Comparison of ENCODE assay signal across 1 cellular context in the genomic region with DNA sequence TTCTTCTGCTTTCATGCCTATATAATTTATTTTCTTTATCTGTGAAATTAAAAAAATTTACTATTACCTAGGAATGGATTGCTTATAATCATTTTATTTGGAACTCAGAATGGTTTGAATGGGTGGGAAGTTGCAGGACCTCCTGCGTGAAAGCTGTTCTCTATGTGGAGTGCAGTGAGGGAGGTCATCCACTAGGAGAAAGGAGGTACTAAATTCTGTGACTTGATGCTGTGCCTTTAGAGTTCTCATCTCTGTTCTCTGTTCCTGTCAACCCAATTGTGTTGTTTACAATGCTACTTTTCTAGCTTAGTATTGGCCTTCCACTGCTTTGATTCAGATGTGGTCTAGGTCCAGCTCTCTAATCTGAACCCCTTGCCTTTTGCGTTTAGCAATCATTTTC.
TF ChIP-seq lines count a peak whose summit lies in the region.

No MANE protein-coding gene starts in this region.

TF ChIP-seq in GM23338, 12 proteins besides CTCF, POLR2A, EP300 and RAD21 (continued from another document):
- TF ChIP-seq, protein P1, sequence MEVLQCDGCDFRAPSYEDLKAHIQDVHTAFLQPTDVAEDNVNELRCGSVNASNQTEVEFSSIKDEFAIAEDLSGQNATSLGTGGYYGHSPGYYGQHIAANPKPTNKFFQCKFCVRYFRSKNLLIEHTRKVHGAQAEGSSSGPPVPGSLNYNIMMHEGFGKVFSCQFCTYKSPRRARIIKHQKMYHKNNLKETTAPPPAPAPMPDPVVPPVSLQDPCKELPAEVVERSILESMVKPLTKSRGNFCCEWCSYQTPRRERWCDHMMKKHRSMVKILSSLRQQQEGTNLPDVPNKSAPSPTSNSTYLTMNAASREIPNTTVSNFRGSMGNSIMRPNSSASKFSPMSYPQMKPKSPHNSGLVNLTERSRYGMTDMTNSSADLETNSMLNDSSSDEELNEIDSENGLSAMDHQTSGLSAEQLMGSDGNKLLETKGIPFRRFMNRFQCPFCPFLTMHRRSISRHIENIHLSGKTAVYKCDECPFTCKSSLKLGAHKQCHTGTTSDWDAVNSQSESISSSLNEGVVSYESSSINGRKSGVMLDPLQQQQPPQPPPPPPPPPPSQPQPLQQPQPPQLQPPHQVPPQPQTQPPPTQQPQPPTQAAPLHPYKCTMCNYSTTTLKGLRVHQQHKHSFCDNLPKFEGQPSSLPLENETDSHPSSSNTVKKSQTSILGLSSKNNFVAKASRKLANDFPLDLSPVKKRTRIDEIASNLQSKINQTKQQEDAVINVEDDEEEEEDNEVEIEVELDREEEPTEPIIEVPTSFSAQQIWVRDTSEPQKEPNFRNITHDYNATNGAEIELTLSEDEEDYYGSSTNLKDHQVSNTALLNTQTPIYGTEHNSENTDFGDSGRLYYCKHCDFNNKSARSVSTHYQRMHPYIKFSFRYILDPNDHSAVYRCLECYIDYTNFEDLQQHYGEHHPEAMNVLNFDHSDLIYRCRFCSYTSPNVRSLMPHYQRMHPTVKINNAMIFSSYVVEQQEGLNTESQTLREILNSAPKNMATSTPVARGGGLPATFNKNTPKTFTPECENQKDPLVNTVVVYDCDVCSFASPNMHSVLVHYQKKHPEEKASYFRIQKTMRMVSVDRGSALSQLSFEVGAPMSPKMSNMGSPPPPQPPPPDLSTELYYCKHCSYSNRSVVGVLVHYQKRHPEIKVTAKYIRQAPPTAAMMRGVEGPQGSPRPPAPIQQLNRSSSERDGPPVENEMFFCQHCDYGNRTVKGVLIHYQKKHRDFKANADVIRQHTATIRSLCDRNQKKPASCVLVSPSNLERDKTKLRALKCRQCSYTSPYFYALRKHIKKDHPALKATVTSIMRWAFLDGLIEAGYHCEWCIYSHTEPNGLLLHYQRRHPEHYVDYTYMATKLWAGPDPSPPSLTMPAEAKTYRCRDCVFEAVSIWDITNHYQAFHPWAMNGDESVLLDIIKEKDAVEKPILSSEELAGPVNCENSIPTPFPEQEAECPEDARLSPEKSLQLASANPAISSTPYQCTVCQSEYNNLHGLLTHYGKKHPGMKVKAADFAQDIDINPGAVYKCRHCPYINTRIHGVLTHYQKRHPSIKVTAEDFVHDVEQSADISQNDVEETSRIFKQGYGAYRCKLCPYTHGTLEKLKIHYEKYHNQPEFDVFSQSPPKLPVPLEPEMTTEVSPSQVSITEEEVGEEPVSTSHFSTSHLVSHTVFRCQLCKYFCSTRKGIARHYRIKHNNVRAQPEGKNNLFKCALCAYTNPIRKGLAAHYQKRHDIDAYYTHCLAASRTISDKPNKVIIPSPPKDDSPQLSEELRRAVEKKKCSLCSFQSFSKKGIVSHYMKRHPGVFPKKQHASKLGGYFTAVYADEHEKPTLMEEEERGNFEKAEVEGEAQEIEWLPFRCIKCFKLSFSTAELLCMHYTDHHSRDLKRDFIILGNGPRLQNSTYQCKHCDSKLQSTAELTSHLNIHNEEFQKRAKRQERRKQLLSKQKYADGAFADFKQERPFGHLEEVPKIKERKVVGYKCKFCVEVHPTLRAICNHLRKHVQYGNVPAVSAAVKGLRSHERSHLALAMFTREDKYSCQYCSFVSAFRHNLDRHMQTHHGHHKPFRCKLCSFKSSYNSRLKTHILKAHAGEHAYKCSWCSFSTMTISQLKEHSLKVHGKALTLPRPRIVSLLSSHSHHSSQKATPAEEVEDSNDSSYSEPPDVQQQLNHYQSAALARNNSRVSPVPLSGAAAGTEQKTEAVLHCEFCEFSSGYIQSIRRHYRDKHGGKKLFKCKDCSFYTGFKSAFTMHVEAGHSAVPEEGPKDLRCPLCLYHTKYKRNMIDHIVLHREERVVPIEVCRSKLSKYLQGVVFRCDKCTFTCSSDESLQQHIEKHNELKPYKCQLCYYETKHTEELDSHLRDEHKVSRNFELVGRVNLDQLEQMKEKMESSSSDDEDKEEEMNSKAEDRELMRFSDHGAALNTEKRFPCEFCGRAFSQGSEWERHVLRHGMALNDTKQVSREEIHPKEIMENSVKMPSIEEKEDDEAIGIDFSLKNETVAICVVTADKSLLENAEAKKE (CRISPR knock-in tag; IDR thresholded peaks at IDR 0.05): no peak
- TF ChIP-seq STAT1 (IDR thresholded peaks at IDR 0.05; ENCODE audit: unreplicated experiment): no peak
- TF ChIP-seq JUNB (IDR thresholded peaks at IDR 0.05; ENCODE audit: unreplicated experiment): no peak
- no peak for TF ChIP-seq POLR2AphosphoS5 (IDR thresholded peaks at IDR 0.05; ENCODE audit: low read depth)
- TF ChIP-seq, protein P2, sequence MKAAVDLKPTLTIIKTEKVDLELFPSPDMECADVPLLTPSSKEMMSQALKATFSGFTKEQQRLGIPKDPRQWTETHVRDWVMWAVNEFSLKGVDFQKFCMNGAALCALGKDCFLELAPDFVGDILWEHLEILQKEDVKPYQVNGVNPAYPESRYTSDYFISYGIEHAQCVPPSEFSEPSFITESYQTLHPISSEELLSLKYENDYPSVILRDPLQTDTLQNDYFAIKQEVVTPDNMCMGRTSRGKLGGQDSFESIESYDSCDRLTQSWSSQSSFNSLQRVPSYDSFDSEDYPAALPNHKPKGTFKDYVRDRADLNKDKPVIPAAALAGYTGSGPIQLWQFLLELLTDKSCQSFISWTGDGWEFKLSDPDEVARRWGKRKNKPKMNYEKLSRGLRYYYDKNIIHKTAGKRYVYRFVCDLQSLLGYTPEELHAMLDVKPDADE (IDR thresholded peaks at IDR 0.05): no peak
- no peak for TF ChIP-seq EZH2phosphoT487 (IDR thresholded peaks at IDR 0.05; ENCODE audit: unreplicated experiment)
